ENCODE assay signal across 8 cellular contexts in genomic region chr6:122472022-122472340, GRCh38. TPM values are rescaled to one million over a fixed set of nuclear protein-coding genes. Genes with fewer than 3 reads are reported as not detected.
A peak's percentile ranks its signal among the peaks of the same experiment; 100 is the strongest.
DNase-seq lines count a peak whose midpoint lies in the region; ATAC-seq and TF ChIP-seq lines count a peak whose summit lies in the region.

No MANE protein-coding gene starts in this region.

- no peaks in the 10 kb centered on the region for H3K27me3 ChIP-seq in ascending aorta
- no peaks in the 10 kb centered on the region for H3K27me3 ChIP-seq in thyroid gland

- ATAC-seq in GM19463 (IDR thresholded peaks at IDR 0.05; ENCODE audit: unreplicated experiment): peak; percentile 44
- ATAC-seq in HG03520 (IDR thresholded peaks at IDR 0.05; ENCODE audit: unreplicated experiment): peak; percentile 52
- ATAC-seq in left colon: peak; percentile 40

- no peak for TF ChIP-seq CTCF in AG10803 (conservative IDR thresholded peaks at IDR 0.05; ENCODE audit: low read length)
- no peak for TF ChIP-seq CTCF in ascending aorta (IDR thresholded peaks at IDR 0.05)
- no peak for TF ChIP-seq CTCF in thyroid gland (IDR thresholded peaks at IDR 0.05)

- DNase-seq in AG10803 (ENCODE audit: low read depth): no peak
- no peak for DNase-seq in ascending aorta (ENCODE audit: low spot score in 2 of 2)
- DNase-seq in left colon: no peak
- DNase-seq in thyroid gland: no peak
- DNase-seq in NAMALWA (ENCODE audit: low spot score): no peak
- DNase-seq in RPMI8226: no peak

- H3K36me3 ChIP-seq in ascending aorta (peaks cover 0 to 1% of the 10 kb centered on the region in 2 donors), thyroid gland (no peaks in the 10 kb centered on the region)

- H3K4me1 ChIP-seq in ascending aorta (peaks cover 0 to 9% of the 10 kb centered on the region in 2 donors), thyroid gland (peaks cover 19 to 26% of the 10 kb centered on the region in 2 donors)

- H3K9me3 ChIP-seq in ascending aorta (no peaks in the 10 kb centered on the region), thyroid gland (no peaks in the 10 kb centered on the region)

- TF ChIP-seq POLR2A in thyroid gland (IDR thresholded peaks at IDR 0.05): no peak

- H3K4me3 ChIP-seq in AG10803 (ENCODE audit: low read length) (peak overlapping the region; percentile 96), ascending aorta (peak overlapping the region; percentile 69 to 91), thyroid gland (replicated peaks in 1 of 3) (peak overlapping the region; percentile 60 to 93 (median 84))

- H3K27ac ChIP-seq in ascending aorta: peak overlapping the region; percentile 89 to 99
- peak overlapping the region; percentile 92 to 94 (median 94) for H3K27ac ChIP-seq in thyroid gland

- WGBS in thyroid gland, 2 donors: 4 to 6% methylated on average over 8 of the region's 8 CpGs

- intact Hi-C loops in ascending aorta (cut with DNase I): loop anchor here (10.0 kb wide), 1 partner anchor 1137 kb away; the partner anchor contains the start of gene TBC1D32
- intact Hi-C loops in left colon (cut with DNase I, micrococcal nuclease): loop anchor here in 1 of 2 donors (5.0 kb wide), 1 partner anchor 75 kb away; the partner anchor contains the start of gene HSF2
- intact Hi-C loops in thyroid gland (cut with DNase I): no loop called here

RNA-seq across cellular contexts. Expression of gene SERINC1, which starts 0.4 kb away (rescaled TPM):
- total RNA-seq in ascending aorta: 72.6 TPM
- total RNA-seq in left colon: 100 to 1,000 TPM in 1 of 2 donors, 10 to 100 TPM in 1; 90.9 to 144 TPM
- total RNA-seq in thyroid gland: 100 to 1,000 TPM; 241 to 365 (median 292) TPM
